1 cellular context compared by ENCODE assay signal in genomic region chr1:62621907-62622306, GRCh38.
TF ChIP-seq lines count a peak whose summit lies in the region.

No MANE protein-coding gene starts in this region.

TF ChIP-seq in HepG2, 621 proteins besides CTCF, POLR2A, EP300 and RAD21 (continued from another document and continues in another):
- TF ChIP-seq HNF1A (IDR thresholded peaks at IDR 0.05; ENCODE audit: low read depth) (0 out of 2 replicates have a peak, but pooled peaks have one; percentile 58), HNF1A (CRISPR knock-in tag; IDR thresholded peaks at IDR 0.05; ENCODE audit: borderline replicate concordance) (peak; percentile 75), ZNF672 (CRISPR knock-in tag; IDR thresholded peaks at IDR 0.05) (0 out of 2 replicates have a peak, but pooled peaks have one; percentile 41), ZNF761 (CRISPR knock-in tag; conservative IDR thresholded peaks at IDR 0.05) (no peak), ZNF598 (CRISPR knock-in tag; IDR thresholded peaks at IDR 0.05; ENCODE audit: borderline replicate concordance) (no peak), ZNF546 (CRISPR knock-in tag; conservative IDR thresholded peaks at IDR 0.05) (no peak), MEIS2 (CRISPR knock-in tag; IDR thresholded peaks at IDR 0.05) (peak; percentile 66), EZH2 (conservative IDR thresholded peaks at IDR 0.05; ENCODE audit: low read depth, low read length) (no peak), ZFY (CRISPR knock-in tag; IDR thresholded peaks at IDR 0.05) (peak; percentile 76), ZNF577 (CRISPR knock-in tag; IDR thresholded peaks at IDR 0.05; ENCODE audit: borderline replicate concordance, low read depth) (no peak), ZNF644 (CRISPR knock-in tag; IDR thresholded peaks at IDR 0.05; ENCODE audit: low read depth) (peak; percentile 100), BRD4 (CRISPR knock-in tag; IDR thresholded peaks at IDR 0.05) (no peak), FOXA1 (IDR thresholded peaks at IDR 0.05) (no peak), FOXA1 (CRISPR knock-in tag; IDR thresholded peaks at IDR 0.05) (peak; percentile 96), ZNF333 (CRISPR knock-in tag; IDR thresholded peaks at IDR 0.05; ENCODE audit: borderline replicate concordance) (no peak), SRF (IDR thresholded peaks at IDR 0.05; ENCODE audit: low read depth, low read length) (0 out of 2 replicates have a peak, but pooled peaks have one; percentile 14), ZNF749 (CRISPR knock-in tag; IDR thresholded peaks at IDR 0.05; ENCODE audit: borderline replicate concordance) (no peak), SIN3B (IDR thresholded peaks at IDR 0.05; ENCODE audit: low read length) (no peak), KLF13 (CRISPR knock-in tag; IDR thresholded peaks at IDR 0.05) (no peak), TFAP4 (IDR thresholded peaks at IDR 0.05; ENCODE audit: borderline replicate concordance, low read depth) (peak; percentile 42; the same call in 1 of the 2 replicates), MAFG (CRISPR knock-in tag; IDR thresholded peaks at IDR 0.05) (no peak), PHF20 (CRISPR knock-in tag; IDR thresholded peaks at IDR 0.05) (no peak), ZNF282 (IDR thresholded peaks at IDR 0.05; ENCODE audit: partially characterized antibody) (no peak), ZNF772 (CRISPR knock-in tag; IDR thresholded peaks at IDR 0.05) (peak; percentile 43; the same call in 1 of the 2 replicates), U2AF1 (optimal IDR thresholded peaks at IDR 0.05; ENCODE audit: low read depth, low read length) (no peak), FOXP1 (IDR thresholded peaks at IDR 0.05) (peak; percentile 45; the same call in 1 of the 2 replicates), FOXP1 (CRISPR knock-in tag; IDR thresholded peaks at IDR 0.05) (peak; percentile 97), ZNF24 (IDR thresholded peaks at IDR 0.05) (peak; percentile 67; the same call in 1 of the 2 replicates), JUN (CRISPR knock-in tag; IDR thresholded peaks at IDR 0.05) (peak; percentile 92), GATA4 (IDR thresholded peaks at IDR 0.05; ENCODE audit: borderline replicate concordance, low read depth) (no peak), ZNF331 (CRISPR knock-in tag; IDR thresholded peaks at IDR 0.05) (peak; percentile 97), RORA (CRISPR knock-in tag; IDR thresholded peaks at IDR 0.05) (no peak), SALL2 (CRISPR knock-in tag; IDR thresholded peaks at IDR 0.05) (peak; percentile 29; the same call in 1 of the 2 replicates), ZSCAN25 (CRISPR knock-in tag; IDR thresholded peaks at IDR 0.05) (no peak), ZNF138 (CRISPR knock-in tag; IDR thresholded peaks at IDR 0.05; ENCODE audit: low read depth) (no peak), STAT5B (CRISPR knock-in tag; IDR thresholded peaks at IDR 0.05) (peak; percentile 79; the same call in 1 of the 2 replicates), KMT2A (CRISPR knock-in tag; IDR thresholded peaks at IDR 0.05) (peak; percentile 84; the same call in 1 of the 2 replicates), ZBTB1 (CRISPR knock-in tag; IDR thresholded peaks at IDR 0.05; ENCODE audit: borderline replicate concordance) (no peak), SMYD3 (CRISPR knock-in tag; IDR thresholded peaks at IDR 0.05) (0 out of 2 replicates have a peak, but pooled peaks have one; percentile 67), ZEB1 (IDR thresholded peaks at IDR 0.05; ENCODE audit: insufficient replicate concordance, low read depth) (no peak), ZNF101 (CRISPR knock-in tag; IDR thresholded peaks at IDR 0.05; ENCODE audit: borderline replicate concordance, low read depth) (no peak), NONO (IDR thresholded peaks at IDR 0.05) (no peak), NONO (CRISPR knock-in tag; conservative IDR thresholded peaks at IDR 0.05) (peak; percentile 79), MLX (CRISPR knock-in tag; IDR thresholded peaks at IDR 0.05) (peak; percentile 89), LRRFIP1 (CRISPR knock-in tag; conservative IDR thresholded peaks at IDR 0.05) (no peak), ZFP36L1 (CRISPR knock-in tag; IDR thresholded peaks at IDR 0.05) (peak; percentile 89; the same call in 1 of the 2 replicates), ZNF264 (CRISPR knock-in tag; IDR thresholded peaks at IDR 0.05) (peak; percentile 83; the same call in 1 of the 2 replicates), ZNF713 (CRISPR knock-in tag; IDR thresholded peaks at IDR 0.05) (no peak), ZNF580 (CRISPR knock-in tag; IDR thresholded peaks at IDR 0.05; ENCODE audit: borderline replicate concordance, low read depth) (peak; percentile 69; the same call in 1 of the 2 replicates), FOXK1 (CRISPR knock-in tag; IDR thresholded peaks at IDR 0.05; ENCODE audit: borderline replicate concordance, low read depth) (peak; percentile 89; the same call in 1 of the 2 replicates), ADNP (CRISPR knock-in tag; IDR thresholded peaks at IDR 0.05) (no peak), ZSCAN30 (CRISPR knock-in tag; IDR thresholded peaks at IDR 0.05) (no peak), ZNF337 (CRISPR knock-in tag; IDR thresholded peaks at IDR 0.05; ENCODE audit: borderline replicate concordance, low read depth) (no peak), MATR3 (CRISPR knock-in tag; IDR thresholded peaks at IDR 0.05) (no peak), ZSCAN9 (CRISPR knock-in tag; IDR thresholded peaks at IDR 0.05; ENCODE audit: borderline replicate concordance) (peak; percentile 93), MED1 (CRISPR knock-in tag; IDR thresholded peaks at IDR 0.05) (peak; percentile 94), BHLHE40 (IDR thresholded peaks at IDR 0.05; ENCODE audit: low read length) (peak; percentile 63; the same call in 1 of the 2 replicates), ARID2 (CRISPR knock-in tag; IDR thresholded peaks at IDR 0.05; ENCODE audit: borderline replicate concordance) (peak; percentile 67; the same call in 1 of the 2 replicates), KLF16 (CRISPR knock-in tag; IDR thresholded peaks at IDR 0.05) (peak in 1 of 2 experiments; percentile 96; a peak in 2 of 4 replicates), NFE2 (CRISPR knock-in tag; IDR thresholded peaks at IDR 0.05) (0 out of 2 replicates have a peak, but pooled peaks have one; percentile 71), ZNF30 (CRISPR knock-in tag; IDR thresholded peaks at IDR 0.05) (no peak)
- TF ChIP-seq, protein P1, sequence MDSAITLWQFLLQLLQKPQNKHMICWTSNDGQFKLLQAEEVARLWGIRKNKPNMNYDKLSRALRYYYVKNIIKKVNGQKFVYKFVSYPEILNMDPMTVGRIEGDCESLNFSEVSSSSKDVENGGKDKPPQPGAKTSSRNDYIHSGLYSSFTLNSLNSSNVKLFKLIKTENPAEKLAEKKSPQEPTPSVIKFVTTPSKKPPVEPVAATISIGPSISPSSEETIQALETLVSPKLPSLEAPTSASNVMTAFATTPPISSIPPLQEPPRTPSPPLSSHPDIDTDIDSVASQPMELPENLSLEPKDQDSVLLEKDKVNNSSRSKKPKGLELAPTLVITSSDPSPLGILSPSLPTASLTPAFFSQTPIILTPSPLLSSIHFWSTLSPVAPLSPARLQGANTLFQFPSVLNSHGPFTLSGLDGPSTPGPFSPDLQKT (CRISPR knock-in tag; IDR thresholded peaks at IDR 0.05; ENCODE audit: borderline replicate concordance) = no peak
- TF ChIP-seq, protein P2, sequence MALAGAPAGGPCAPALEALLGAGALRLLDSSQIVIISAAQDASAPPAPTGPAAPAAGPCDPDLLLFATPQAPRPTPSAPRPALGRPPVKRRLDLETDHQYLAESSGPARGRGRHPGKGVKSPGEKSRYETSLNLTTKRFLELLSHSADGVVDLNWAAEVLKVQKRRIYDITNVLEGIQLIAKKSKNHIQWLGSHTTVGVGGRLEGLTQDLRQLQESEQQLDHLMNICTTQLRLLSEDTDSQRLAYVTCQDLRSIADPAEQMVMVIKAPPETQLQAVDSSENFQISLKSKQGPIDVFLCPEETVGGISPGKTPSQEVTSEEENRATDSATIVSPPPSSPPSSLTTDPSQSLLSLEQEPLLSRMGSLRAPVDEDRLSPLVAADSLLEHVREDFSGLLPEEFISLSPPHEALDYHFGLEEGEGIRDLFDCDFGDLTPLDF (CRISPR knock-in tag; IDR thresholded peaks at IDR 0.05) = no peak
- TF ChIP-seq, protein P3, sequence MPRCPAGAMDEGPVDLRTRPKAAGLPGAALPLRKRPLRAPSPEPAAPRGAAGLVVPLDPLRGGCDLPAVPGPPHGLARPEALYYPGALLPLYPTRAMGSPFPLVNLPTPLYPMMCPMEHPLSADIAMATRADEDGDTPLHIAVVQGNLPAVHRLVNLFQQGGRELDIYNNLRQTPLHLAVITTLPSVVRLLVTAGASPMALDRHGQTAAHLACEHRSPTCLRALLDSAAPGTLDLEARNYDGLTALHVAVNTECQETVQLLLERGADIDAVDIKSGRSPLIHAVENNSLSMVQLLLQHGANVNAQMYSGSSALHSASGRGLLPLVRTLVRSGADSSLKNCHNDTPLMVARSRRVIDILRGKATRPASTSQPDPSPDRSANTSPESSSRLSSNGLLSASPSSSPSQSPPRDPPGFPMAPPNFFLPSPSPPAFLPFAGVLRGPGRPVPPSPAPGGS (CRISPR knock-in tag; IDR thresholded peaks at IDR 0.05) = no peak
- TF ChIP-seq, protein P4, sequence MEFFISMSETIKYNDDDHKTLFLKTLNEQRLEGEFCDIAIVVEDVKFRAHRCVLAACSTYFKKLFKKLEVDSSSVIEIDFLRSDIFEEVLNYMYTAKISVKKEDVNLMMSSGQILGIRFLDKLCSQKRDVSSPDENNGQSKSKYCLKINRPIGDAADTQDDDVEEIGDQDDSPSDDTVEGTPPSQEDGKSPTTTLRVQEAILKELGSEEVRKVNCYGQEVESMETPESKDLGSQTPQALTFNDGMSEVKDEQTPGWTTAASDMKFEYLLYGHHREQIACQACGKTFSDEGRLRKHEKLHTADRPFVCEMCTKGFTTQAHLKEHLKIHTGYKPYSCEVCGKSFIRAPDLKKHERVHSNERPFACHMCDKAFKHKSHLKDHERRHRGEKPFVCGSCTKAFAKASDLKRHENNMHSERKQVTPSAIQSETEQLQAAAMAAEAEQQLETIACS (CRISPR knock-in tag; IDR thresholded peaks at IDR 0.05) = no peak
